In genomic region chr10:14617850-14618249, GRCh38 we compare ENCODE assay signal across 13 cellular contexts.
DNase-seq lines count a peak whose midpoint lies in the region; ATAC-seq, FAIRE-seq and TF ChIP-seq lines count a peak whose summit lies in the region.
"Had no signal": no experiment of that assay in that cellular context is flagged by ENCODE, and none has a peak within 500 bp of the region (broad histone marks: within the 10 kb centered on the region; RNA-seq: fewer than 3 reads in every experiment).

No MANE protein-coding gene starts in this region.

- 0 out of 2 replicates have a peak overlapping the region, but pooled peaks have one; percentile 29 for H3K4me2 ChIP-seq in HepG2 (ENCODE audit: low read depth, low read length)

- no peak overlapping the region for H2AFZ ChIP-seq in HepG2 (ENCODE audit: low read length)

- H3K27me3 ChIP-seq in HepG2 (ENCODE audit: control insufficient read depth in 1 of 2, insufficient read depth in 2 of 2, low read length in 2 of 2) = no peaks in the 10 kb centered on the region
- H3K27me3 ChIP-seq: esophagus squamous epithelium, MG63, suprapubic skin had no signal

- no peak for TF ChIP-seq RAD21 in HepG2 (CRISPR knock-in tag; IDR thresholded peaks at IDR 0.05)

- FAIRE-seq in HepG2 (lab: Jason Lieb, UNC) = no peak

- BruUV-seq in HepG2 (replicated peaks; lab: Mats Ljungman, UMichigan) = no TSS peak

- CTCF ChIA-PET in HepG2 (lab: Yijun Ruan, JAX; ENCODE audit: low intra/inter-chr PET ratio, low total read pairs) = no interaction called here

- TF ChIP-seq POLR2A in HepG2 (IDR thresholded peaks at IDR 0.05; ENCODE audit: insufficient read depth in 1 of 2, low read depth in 2 of 2, low read length in 2 of 2) = no peak

- H3K9ac ChIP-seq in HepG2 (ENCODE audit: insufficient read depth, low read depth, low read length) = no peak overlapping the region

- no peaks in the 10 kb centered on the region for H3K36me3 ChIP-seq in HepG2 (replicated peaks in 1 of 2; ENCODE audit: control insufficient read depth in 1 of 2, insufficient read depth in 2 of 2, low read length in 2 of 2)
- H3K36me3 ChIP-seq: esophagus squamous epithelium, MG63, suprapubic skin had no signal

- no peak overlapping the region for H3K4me3 ChIP-seq in HepG2 (replicated peaks in 1 of 3; ENCODE audit: insufficient read depth in 1 of 3, low read depth in 2 of 3, low read length in 3 of 3)
- H3K4me3 ChIP-seq: esophagus squamous epithelium, MG63, suprapubic skin had no signal

- no peak for TF ChIP-seq CTCF in VCaP (conservative IDR thresholded peaks at IDR 0.05)
- TF ChIP-seq CTCF in HepG2 (CRISPR knock-in tag; IDR thresholded peaks at IDR 0.05) = no peak

- POLR2A ChIA-PET in HepG2 (lab: Yijun Ruan, JAX) = no interaction called here

- H4K20me1 ChIP-seq in HepG2 (ENCODE audit: insufficient read depth, low read length) = no peaks in the 10 kb centered on the region

- H3K27ac ChIP-seq in VCaP (peak overlapping the region; percentile 59), HepG2 (ENCODE audit: extremely low read length, insufficient read depth, low read length) (no peak overlapping the region)
- H3K27ac ChIP-seq: esophagus squamous epithelium, suprapubic skin had no signal

- intact Hi-C loops in HepG2 (cut with micrococcal nuclease; ENCODE audit: unreplicated experiment) = no loop called here

- no peaks in the 10 kb centered on the region for H3K9me3 ChIP-seq in HepG2 (ENCODE audit: low read length)
- H3K9me3 ChIP-seq: esophagus squamous epithelium, MG63, suprapubic skin had no signal

- H3K4me1 ChIP-seq in HepG2 (ENCODE audit: insufficient read depth, low read length) = peaks cover 15% of the 10 kb centered on the region

- in situ Hi-C loops in HepG2 (cut with HindIII; ENCODE audit: extremely low pct_ligation_motif_present, low pct_unique_long_range_greater_than_20kb) = no loop called here

- 69% methylated on average over 4 of the region's 4 CpGs for WGBS in HepG2 (ENCODE audit: low lambda C conversion rate)

- TF ChIP-seq EP300 in HepG2 (IDR thresholded peaks at IDR 0.05; ENCODE audit: low read depth in 2 of 2, low read length in 2 of 2) (no peak), HepG2 (CRISPR knock-in tag; IDR thresholded peaks at IDR 0.05; ENCODE audit: borderline replicate concordance) (no peak)

- no peaks in the 10 kb centered on the region for H3K79me2 ChIP-seq in HepG2 (ENCODE audit: insufficient read depth, low read length)

- peak; percentile 52; the same call in 2 of the 3 replicates for ATAC-seq in HepG2
- ATAC-seq in GM18868 (IDR thresholded peaks at IDR 0.05; ENCODE audit: unreplicated experiment) = no peak
- ATAC-seq in HG03342 (IDR thresholded peaks at IDR 0.05; ENCODE audit: unreplicated experiment) = no peak

- DNase-seq in AML-193 (lab: John Stamatoyannopoulos, UW) (peak; percentile 91 to 94), HT1080 (ENCODE audit: low read depth) (peak; percentile 25), HepG2 (ENCODE audit: low spot score) (no peak), C1 segment of cervical spinal cord (lab: John Stamatoyannopoulos, UW) (no peak)
- no peak for DNase-seq in stimulated activated CD8-positive, alpha-beta memory T cell treated with anti-CD3 and anti-CD28 coated beads, Interleukin-4, amount 100 ng/mL, for 48 hours
- DNase-seq: activated CD4-positive, alpha-beta T cell treated with anti-CD3 and anti-CD28 coated beads for 4 hours; amniotic stem cell; esophagus squamous epithelium; MG63 had no signal

TF ChIP-seq in HepG2, 621 proteins besides CTCF, POLR2A, EP300 and RAD21:
- TF ChIP-seq STAG1 (CRISPR knock-in tag; IDR thresholded peaks at IDR 0.05) (0 out of 2 replicates have a peak, but pooled peaks have one; percentile 12), AHDC1 (CRISPR knock-in tag; IDR thresholded peaks at IDR 0.05; ENCODE audit: borderline replicate concordance) (no peak)

Comparison
In these comparisons a context has a peak if more than half of its experiments do, and no peak if none do; other contexts are left out.
1. DNase-seq: peak in AML-193 (2 of 2) and HT1080 (single experiment); none in HepG2 (single experiment), C1 segment of cervical spinal cord (0 of 14) and stimulated activated CD8-positive, alpha-beta memory T cell treated with anti-CD3 and anti-CD28 coated beads, Interleukin-4, amount 100 ng/mL, for 48 hours (single experiment).